ENCODE assay signal across 20 cellular contexts in genomic region chr7:113120647-113121046, GRCh38. TPM values are rescaled to one million over a fixed set of nuclear protein-coding genes. Genes with fewer than 3 reads are reported as not detected.
A peak's percentile ranks its signal among the peaks of the same experiment; 100 is the strongest.
DNase-seq lines count a peak whose midpoint lies in the region; ATAC-seq, FAIRE-seq and TF ChIP-seq lines count a peak whose summit lies in the region.
"Had no signal": no experiment of that assay in that cellular context is flagged by ENCODE, and none has a peak within 500 bp of the region (broad histone marks: within the 10 kb centered on the region; RNA-seq: fewer than 3 reads in every experiment).

No MANE protein-coding gene starts in this region.

- no peak overlapping the region; the same call in 1 of the 2 replicates for H3K9ac ChIP-seq in Karpas-422 (ENCODE audit: low read length)

- DNase-seq in CD4-positive, alpha-beta T cell, result no peak
- DNase-seq in Karpas-422 (peak; percentile 48), RCC 7860 (ENCODE audit: low spot score) (no peak), fibroblast of the aortic adventitia (ENCODE audit: low read depth) (peak; percentile 12), chondrocyte (ENCODE audit: low spot score) (no peak), iPS-NIHi7 (ENCODE audit: extremely low spot score) (no peak)
- DNase-seq: activated CD4-positive, alpha-beta T cell treated with anti-CD3 and anti-CD28 coated beads for 48 hours; dermis blood vessel endothelial cell; GOT3; left ventricle myocardium inferior; NCI-H146; NCI-H345; NK-92 treated with Interleukin-12 subunit alpha and Interleukin-12 subunit beta, amount 100 ng/mL, for 24 hours; stimulated activated CD4-positive, alpha-beta T cell treated with anti-CD3 and anti-CD28 coated beads, Interleukin-2, amount 100 ng/mL, for 24 hours; T-helper 9 cell had no signal

- H3K27ac ChIP-seq in CD4-positive, alpha-beta T cell (ENCODE audit: low read depth, low read length), result no peak overlapping the region
- H3K27ac ChIP-seq in Karpas-422 (ENCODE audit: low read length), result peak overlapping the region; percentile 97
- H3K27ac ChIP-seq: epithelial cell of prostate, left ventricle myocardium inferior had no signal

- intact Hi-C loops in CD4-positive, alpha-beta T cell (cut with DNase I, micrococcal nuclease), result loop anchor here in 1 of 2 experiments (2.0 kb wide), 1 partner anchor 182 kb away; a partner anchor contains a TSS

- no peak for ATAC-seq in CD4-positive, alpha-beta T cell (ENCODE audit: poor library complexity)
- ATAC-seq in GM19395 (IDR thresholded peaks at IDR 0.05; ENCODE audit: unreplicated experiment), result no peak
- ATAC-seq: sciatic nerve had no signal

- POLR2A ChIA-PET in CD4-positive, alpha-beta T cell (lab: Charles Lee), result interaction anchor here (1.0 kb wide), 1 partner anchor 670 kb away, joined by 3 read pairs; the partner anchor contains the start of gene IFRD1

- peak overlapping the region; percentile 38 for H2AFZ ChIP-seq in Karpas-422 (ENCODE audit: low read length)

- H3K9me3 Mint-ChIP-seq in CD4-positive, alpha-beta T cell, result no peaks in the 10 kb centered on the region
- no peaks in the 10 kb centered on the region for H3K9me3 Mint-ChIP-seq in chondrocyte (ENCODE audit: low read depth)
- H3K9me3 Mint-ChIP-seq: activated naive CD4-positive, alpha-beta T cell treated with anti-CD3 and anti-CD28 coated beads, Interleukin-2, amount 50 U/mL, for 24 hours had no signal

- peak overlapping the region; percentile 76 for H3K4me2 ChIP-seq in Karpas-422 (ENCODE audit: low read depth, low read length, poor library complexity, severe bottlenecking)

- 0 out of 2 replicates have a peak, but pooled peaks cover 2% of the 10 kb centered on the region for H3K79me2 ChIP-seq in Karpas-422 (ENCODE audit: low read length)

- peaks cover 14% of the 10 kb centered on the region for H3K36me3 Mint-ChIP-seq in CD4-positive, alpha-beta T cell (ENCODE audit: low read depth)
- H3K36me3 Mint-ChIP-seq in chondrocyte (ENCODE audit: low read depth), result peaks cover 4% of the 10 kb centered on the region

- no peaks in the 10 kb centered on the region for H4K20me1 ChIP-seq in Karpas-422 (ENCODE audit: insufficient read depth, low read depth, low read length)

- no peaks in the 10 kb centered on the region for H3K36me3 ChIP-seq in Karpas-422 (ENCODE audit: insufficient read depth, low read length)

- H3K4me3 Mint-ChIP-seq in CD4-positive, alpha-beta T cell, result peak overlapping the region; percentile 94
- H3K4me3 Mint-ChIP-seq in chondrocyte (ENCODE audit: unreplicated experiment), result no peak overlapping the region
- H3K4me3 Mint-ChIP-seq: activated naive CD4-positive, alpha-beta T cell treated with anti-CD3 and anti-CD28 coated beads, Interleukin-2, amount 50 U/mL, for 24 hours had no signal

- no peaks in the 10 kb centered on the region for H3K27me3 ChIP-seq in CD4-positive, alpha-beta T cell (ENCODE audit: control insufficient read depth, insufficient read depth, low read length)
- no peaks in the 10 kb centered on the region for H3K27me3 ChIP-seq in Karpas-422 (ENCODE audit: low read length)

- peak; percentile 40 for FAIRE-seq in RCC 7860 (lab: Jason Lieb, UNC)
- FAIRE-seq: D721Med had no signal

- TF ChIP-seq CTCF in CD4-positive, alpha-beta T cell (IDR thresholded peaks at IDR 0.05), result no peak
- TF ChIP-seq CTCF in fibroblast of the aortic adventitia (IDR thresholded peaks at IDR 0.05; ENCODE audit: insufficient read depth, low read length), result no peak
- no peak for TF ChIP-seq CTCF in chondrocyte (IDR thresholded peaks at IDR 0.05)

- H3K9me3 ChIP-seq in CD4-positive, alpha-beta T cell (ENCODE audit: control insufficient read depth, low read length), result no peaks in the 10 kb centered on the region
- H3K9me3 ChIP-seq in Karpas-422 (ENCODE audit: low read length), result no peaks in the 10 kb centered on the region
- H3K9me3 ChIP-seq: left ventricle myocardium inferior had no signal

- peaks cover 7% of the 10 kb centered on the region for H3K27me3 Mint-ChIP-seq in CD4-positive, alpha-beta T cell
- peaks cover 6% of the 10 kb centered on the region for H3K27me3 Mint-ChIP-seq in chondrocyte (ENCODE audit: low read depth)

- 0 out of 2 replicates have a peak, but pooled peaks cover 3% of the 10 kb centered on the region for H3K9me2 ChIP-seq in Karpas-422 (replicated peaks; ENCODE audit: insufficient read depth, low read length)

- peaks cover 21% of the 10 kb centered on the region for H3K4me1 Mint-ChIP-seq in CD4-positive, alpha-beta T cell (ENCODE audit: low read depth)
- peaks cover 15% of the 10 kb centered on the region for H3K4me1 Mint-ChIP-seq in chondrocyte (ENCODE audit: low read depth)

- H3K27ac Mint-ChIP-seq in CD4-positive, alpha-beta T cell, result no peak overlapping the region
- no peak overlapping the region for H3K27ac Mint-ChIP-seq in chondrocyte (ENCODE audit: unreplicated experiment)
- H3K27ac Mint-ChIP-seq: activated naive CD4-positive, alpha-beta T cell treated with anti-CD3 and anti-CD28 coated beads, Interleukin-2, amount 50 U/mL, for 24 hours had no signal

- peaks cover 64% of the 10 kb centered on the region for H3K4me1 ChIP-seq in Karpas-422 (ENCODE audit: low read length)

- CTCF ChIA-PET in CD4-positive, alpha-beta T cell (lab: Charles Lee), result no interaction called here

- H3K4me3 ChIP-seq in Karpas-422 (ENCODE audit: low read length) (no peak overlapping the region), fibroblast of the aortic adventitia (ENCODE audit: low read depth, low read length) (no peak overlapping the region)
- H3K4me3 ChIP-seq: left ventricle myocardium inferior had no signal

RNA-seq across cellular contexts. Expression of gene SMIM30, which starts 2.3 kb away (rescaled TPM):
- total RNA-seq in CD4-positive, alpha-beta T cell, result 1 to 10 TPM; 2.7 to 3.5 TPM
- total RNA-seq in Karpas-422 (2014; rRNA removed; shearing (Covaris generic); ENCODE audit: low replicate concordance), result 21.6 and 50.4 TPM in 2 replicates
- total RNA-seq in fibroblast of the aortic adventitia (ENCODE audit: low replicate concordance) (25.3 and 124 TPM in 2 replicates), chondrocyte (33.6 to 48.5 TPM (median 37.0 TPM) in 3 replicates)

RNA-seq across cellular contexts. Expression of gene GPR85, which starts 34.0 kb away (rescaled TPM):
- total RNA-seq in CD4-positive, alpha-beta T cell, result not detected
- total RNA-seq in Karpas-422 (2014; rRNA removed; shearing (Covaris generic); ENCODE audit: low replicate concordance), result 0.07 TPM in 1 of 2 replicates, not detected in the other
- total RNA-seq in fibroblast of the aortic adventitia (ENCODE audit: low replicate concordance), result 2.4 and 5.0 TPM in 2 replicates
- total RNA-seq in chondrocyte, result 0.40 to 0.90 TPM (median 0.63 TPM) in 3 replicates

Comparison
In these comparisons a context has a peak if more than half of its experiments do, and no peak if none do; other contexts are left out.
1. DNase-seq: peak in Karpas-422 (single experiment) and fibroblast of the aortic adventitia (single experiment); none in CD4-positive, alpha-beta T cell (0 of 10), RCC 7860 (single experiment), chondrocyte (single experiment) and iPS-NIHi7 (single experiment).